15 cellular contexts compared by ENCODE assay signal in the genomic region with DNA sequence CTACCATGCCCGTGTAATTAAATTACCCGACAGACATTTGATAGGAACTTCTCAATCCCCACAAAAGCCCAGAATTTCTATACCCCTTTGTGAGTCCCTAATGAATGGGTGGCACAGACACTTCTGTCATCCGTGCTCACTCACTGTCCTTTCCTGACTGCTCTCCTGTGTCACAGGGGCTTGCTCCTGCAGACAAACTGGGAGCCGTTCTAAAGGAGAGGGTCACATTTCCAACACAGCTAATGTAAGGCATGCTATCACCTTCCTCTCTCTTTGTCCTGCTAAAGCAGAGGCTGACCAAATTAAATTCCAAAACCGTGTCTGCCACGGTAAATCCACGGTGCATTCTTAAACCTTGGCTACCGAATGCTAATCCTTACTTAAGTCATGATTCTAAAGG.
DNase-seq lines count a peak whose midpoint lies in the region; FAIRE-seq and TF ChIP-seq lines count a peak whose summit lies in the region.
"Had no signal": no experiment of that assay in that cellular context is flagged by ENCODE, and none has a peak within 500 bp of the region (broad histone marks: within the 10 kb centered on the region; RNA-seq: fewer than 3 reads in every experiment).

No MANE protein-coding gene starts in this region.

- no peak overlapping the region for H2AK5ac ChIP-seq in mesendoderm (ENCODE audit: low read length)

- intact Hi-C loops in sigmoid colon (cut with DNase I): loop anchor here (5.0 to 10.0 kb wide), 2 partner anchors 114 to 373 kb away; no protein-coding TSS in a partner anchor

- H3K27ac ChIP-seq in HUES64 (ENCODE audit: low read depth, low read length) (0 out of 2 replicates have a peak overlapping the region, but pooled peaks have one; percentile 25), mesendoderm (ENCODE audit: low read depth, low read length) (no peak overlapping the region), sigmoid colon (peak overlapping the region in 3 of 4 donors; percentile 42 to 63 (median 51))
- H3K27ac ChIP-seq: C4-2B, GM23248, SJSA1 had no signal

- H3K9ac ChIP-seq in HUES64 (ENCODE audit: low read depth, low read length): no peak overlapping the region
- H3K9ac ChIP-seq in mesendoderm (ENCODE audit: low read length): no peak overlapping the region
- H3K9ac ChIP-seq: GM23248 had no signal

- WGBS in HUES64: 47% methylated on average over 8 of the region's 8 CpGs
- whole genome bisulfite sequencing in mesendoderm (ENCODE audit: extremely low coverage, insufficient coverage, low lambda C conversion rate): no CpG with 5 or more reads among the region's 8 CpGs
- WGBS in sigmoid colon, 2 donors: 84 to 87% methylated on average over 8 of the region's 8 CpGs

- DNase-seq in SK-MEL-5 (ENCODE audit: low read depth, low spot score) (peak; percentile 3), mesendoderm (no peak), sigmoid colon (no peak), NCI-H2029 (lab: John Stamatoyannopoulos, UW) (no peak), islet precursor cell (no peak), urothelium cell line (ENCODE audit: low spot score) (no peak)
- DNase-seq: AML-193, GM23248, NCI-H1092 treated with DMSO at 0.1 percent for 48 hours, NCI-H1694, NCI-H446 treated with DMSO at 0.1 percent for 48 hours had no signal

- peaks cover 12% of the 10 kb centered on the region; the same call in 1 of the 2 replicates for H3K4me1 ChIP-seq in HUES64 (ENCODE audit: insufficient read depth, low read length)
- H3K4me1 ChIP-seq in mesendoderm (ENCODE audit: control insufficient read depth, low read depth, low read length): no peaks in the 10 kb centered on the region
- peaks cover 0 to 20% (median 7%) of the 10 kb centered on the region in 4 donors for H3K4me1 ChIP-seq in sigmoid colon

- H3K4me3 ChIP-seq in HUES64 (ENCODE audit: low read length): no peak overlapping the region
- no peak overlapping the region for H3K4me3 ChIP-seq in mesendoderm (ENCODE audit: low read length)
- H3K4me3 ChIP-seq in sigmoid colon: no peak overlapping the region
- H3K4me3 ChIP-seq: GM23248, K562, SJSA1 had no signal

- H4K5ac ChIP-seq in mesendoderm (ENCODE audit: low read length): no peak overlapping the region

- no peak overlapping the region for H3K4ac ChIP-seq in mesendoderm (ENCODE audit: low read depth, low read length)

- no peaks in the 10 kb centered on the region for H3K9me3 ChIP-seq in HUES64 (ENCODE audit: insufficient read depth, low read depth, low read length)
- H3K9me3 ChIP-seq in sigmoid colon: no peaks in the 10 kb centered on the region
- H3K9me3 ChIP-seq: SJSA1 had no signal

- no peak overlapping the region for H2BK5ac ChIP-seq in mesendoderm (ENCODE audit: low read length)

- no peak overlapping the region for H3K4me2 ChIP-seq in mesendoderm (ENCODE audit: low read length)

- H2BK15ac ChIP-seq in mesendoderm (replicated peaks; ENCODE audit: low read depth): no peak overlapping the region

- TF ChIP-seq POLR2A in sigmoid colon (IDR thresholded peaks at IDR 0.05): no peak

- no peak overlapping the region for H4K8ac ChIP-seq in mesendoderm (ENCODE audit: low read depth, low read length)

- H3K27me3 ChIP-seq in HUES64 (ENCODE audit: insufficient read depth, low read length) (no peaks in the 10 kb centered on the region), mesendoderm (ENCODE audit: insufficient read depth, low read length, poor library complexity) (no peaks in the 10 kb centered on the region), sigmoid colon (no peaks in the 10 kb centered on the region)
- H3K27me3 ChIP-seq: SJSA1 had no signal

- no peaks in the 10 kb centered on the region for H3K36me3 ChIP-seq in HUES64 (ENCODE audit: insufficient read depth, low read length)
- no peaks in the 10 kb centered on the region for H3K36me3 ChIP-seq in mesendoderm (ENCODE audit: control insufficient read depth, insufficient read depth, low read length)
- H3K36me3 ChIP-seq in sigmoid colon: no peaks in the 10 kb centered on the region
- H3K36me3 ChIP-seq: SJSA1 had no signal

- in situ Hi-C loops in SK-MEL-5 (cut with HindIII; ENCODE audit: low pct_unique_long_range_greater_than_20kb, low sequenced_read_pairs): no loop called here

- no peak for TF ChIP-seq EP300 in sigmoid colon (IDR thresholded peaks at IDR 0.05)

- H3K23ac ChIP-seq in mesendoderm (ENCODE audit: low read length): no peak overlapping the region

- no peaks in the 10 kb centered on the region for H3K79me1 ChIP-seq in mesendoderm (ENCODE audit: low read length)

- no peak for TF ChIP-seq CTCF in sigmoid colon (IDR thresholded peaks at IDR 0.05)

- H3K18ac ChIP-seq in mesendoderm (ENCODE audit: low read length): no peak overlapping the region

- no peaks in the 10 kb centered on the region for H3K79me2 ChIP-seq in mesendoderm (ENCODE audit: control insufficient read depth, insufficient read depth, low read length)

- no peak for FAIRE-seq in urothelium cell line (lab: Jason Lieb, UNC)
- FAIRE-seq: K562 had no signal

- no peak overlapping the region for H2BK120ac ChIP-seq in mesendoderm (ENCODE audit: low read depth, low read length)

- H3K56ac ChIP-seq in mesendoderm (ENCODE audit: low read length): peak overlapping the region; percentile 42
